ENCODE assay signal across 1 cellular context in the genomic region with DNA sequence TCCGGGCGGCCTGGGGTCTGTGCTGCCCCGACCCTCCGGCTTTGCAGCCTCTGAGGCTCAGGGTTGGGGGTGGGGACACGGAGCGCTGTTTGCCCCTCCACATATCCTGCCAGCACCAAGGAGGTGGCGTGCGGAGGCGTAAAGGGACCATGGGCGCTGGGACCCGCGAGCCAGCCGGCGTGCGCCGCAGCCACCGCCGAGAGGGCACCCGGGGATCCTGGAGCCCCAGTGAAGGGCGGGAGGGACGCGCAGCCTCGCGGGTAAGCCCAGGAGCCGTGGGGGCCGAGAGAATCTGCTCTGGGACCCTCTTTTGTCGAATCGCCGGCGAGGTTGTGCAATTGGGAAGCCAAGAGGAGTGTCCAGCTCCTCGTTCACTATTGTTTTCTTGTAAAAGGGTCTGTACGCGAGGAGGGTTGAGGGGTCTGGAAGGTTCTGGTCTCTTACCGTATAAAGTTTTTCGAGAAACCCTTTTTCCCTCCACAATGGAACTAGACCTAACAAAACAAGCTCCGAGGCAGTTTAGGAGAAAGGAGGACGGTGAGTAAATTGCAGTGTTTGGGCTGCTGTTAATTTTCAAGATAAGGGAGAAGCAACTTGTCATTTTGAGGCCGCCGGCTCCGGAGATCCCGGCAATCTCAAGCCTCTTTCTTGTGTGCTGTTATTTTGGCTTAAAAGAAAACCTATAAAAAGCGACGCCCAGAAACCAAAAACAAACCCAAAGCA.
A peak's percentile ranks its signal among the peaks of the same experiment; 100 is the strongest.
TF ChIP-seq lines count a peak whose summit lies in the region.

No MANE protein-coding gene starts in this region.

TF ChIP-seq in H1, 55 proteins besides CTCF, POLR2A, EP300 and RAD21:
- TF ChIP-seq SP1 (IDR thresholded peaks at IDR 0.05; ENCODE audit: low read depth, low read length) (no peak), TAF7 (optimal IDR thresholded peaks at IDR 0.05; ENCODE audit: borderline replicate concordance, low read depth, low read length) (peak; percentile 11), KDM4A (IDR thresholded peaks at IDR 0.05; ENCODE audit: low read depth, low read length, severe bottlenecking) (no peak), CHD2 (IDR thresholded peaks at IDR 0.05; ENCODE audit: low read length) (0 out of 2 replicates have a peak, but pooled peaks have one; percentile 5), CTBP2 (IDR thresholded peaks at IDR 0.05; ENCODE audit: borderline replicate concordance, insufficient read depth, insufficient read length, low read length) (peak; percentile 20), NANOG (IDR thresholded peaks at IDR 0.05; ENCODE audit: insufficient read depth, low read depth, low read length, poor library complexity, severe bottlenecking) (no peak), CEBPB (IDR thresholded peaks at IDR 0.05; ENCODE audit: low read depth, low read length) (peak; percentile 66), ASH2L (IDR thresholded peaks at IDR 0.05; ENCODE audit: low read length) (peak; percentile 76), EZH2 (IDR thresholded peaks at IDR 0.05; ENCODE audit: low read depth, low read length, severe bottlenecking) (peak; percentile 63), CHD1 (IDR thresholded peaks at IDR 0.05; ENCODE audit: low read depth, low read length) (no peak)
- TF ChIP-seq, protein P1, sequence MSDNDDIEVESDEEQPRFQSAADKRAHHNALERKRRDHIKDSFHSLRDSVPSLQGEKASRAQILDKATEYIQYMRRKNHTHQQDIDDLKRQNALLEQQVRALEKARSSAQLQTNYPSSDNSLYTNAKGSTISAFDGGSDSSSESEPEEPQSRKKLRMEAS (IDR thresholded peaks at IDR 0.05): 0 out of 2 replicates have a peak, but pooled peaks have one; percentile 12
- TF ChIP-seq, protein P2, sequence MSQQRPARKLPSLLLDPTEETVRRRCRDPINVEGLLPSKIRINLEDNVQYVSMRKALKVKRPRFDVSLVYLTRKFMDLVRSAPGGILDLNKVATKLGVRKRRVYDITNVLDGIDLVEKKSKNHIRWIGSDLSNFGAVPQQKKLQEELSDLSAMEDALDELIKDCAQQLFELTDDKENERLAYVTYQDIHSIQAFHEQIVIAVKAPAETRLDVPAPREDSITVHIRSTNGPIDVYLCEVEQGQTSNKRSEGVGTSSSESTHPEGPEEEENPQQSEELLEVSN (IDR thresholded peaks at IDR 0.05): 0 out of 2 replicates have a peak, but pooled peaks have one; percentile 7
